ENCODE assay signal across 1 cellular context in genomic region chr2:73827660-73828388, GRCh38.
A peak's percentile ranks its signal among the peaks of the same experiment; 100 is the strongest.
TF ChIP-seq lines count a peak whose summit lies in the region.

No MANE protein-coding gene starts in this region.

TF ChIP-seq in HepG2, 621 proteins besides CTCF, POLR2A, EP300 and RAD21:
- TF ChIP-seq ZBTB46 (CRISPR knock-in tag; IDR thresholded peaks at IDR 0.05; ENCODE audit: borderline replicate concordance) (no peak), HDAC1 (CRISPR knock-in tag; IDR thresholded peaks at IDR 0.05) (no peak), CENPBD1 (CRISPR knock-in tag; IDR thresholded peaks at IDR 0.05; ENCODE audit: borderline replicate concordance, low read depth) (no peak), PBX2 (CRISPR knock-in tag; IDR thresholded peaks at IDR 0.05) (no peak), MAFK (conservative IDR thresholded peaks at IDR 0.05 in 1 of 2, IDR thresholded peaks at IDR 0.05 in 1 of 2; ENCODE audit: low read length in 2 of 2) (peak; percentile 64 to 66), RFXAP (CRISPR knock-in tag; IDR thresholded peaks at IDR 0.05; ENCODE audit: borderline replicate concordance) (no peak), MAFF (IDR thresholded peaks at IDR 0.05; ENCODE audit: low read depth, low read length) (peak; percentile 64; the same call in 1 of the 2 replicates), SNAI1 (CRISPR knock-in tag; IDR thresholded peaks at IDR 0.05; ENCODE audit: borderline replicate concordance) (0 out of 2 replicates have a peak, but pooled peaks have one; percentile 3), MED13 (CRISPR knock-in tag; IDR thresholded peaks at IDR 0.05) (no peak), ZBTB37 (CRISPR knock-in tag; IDR thresholded peaks at IDR 0.05) (no peak)
